In the genomic region with DNA sequence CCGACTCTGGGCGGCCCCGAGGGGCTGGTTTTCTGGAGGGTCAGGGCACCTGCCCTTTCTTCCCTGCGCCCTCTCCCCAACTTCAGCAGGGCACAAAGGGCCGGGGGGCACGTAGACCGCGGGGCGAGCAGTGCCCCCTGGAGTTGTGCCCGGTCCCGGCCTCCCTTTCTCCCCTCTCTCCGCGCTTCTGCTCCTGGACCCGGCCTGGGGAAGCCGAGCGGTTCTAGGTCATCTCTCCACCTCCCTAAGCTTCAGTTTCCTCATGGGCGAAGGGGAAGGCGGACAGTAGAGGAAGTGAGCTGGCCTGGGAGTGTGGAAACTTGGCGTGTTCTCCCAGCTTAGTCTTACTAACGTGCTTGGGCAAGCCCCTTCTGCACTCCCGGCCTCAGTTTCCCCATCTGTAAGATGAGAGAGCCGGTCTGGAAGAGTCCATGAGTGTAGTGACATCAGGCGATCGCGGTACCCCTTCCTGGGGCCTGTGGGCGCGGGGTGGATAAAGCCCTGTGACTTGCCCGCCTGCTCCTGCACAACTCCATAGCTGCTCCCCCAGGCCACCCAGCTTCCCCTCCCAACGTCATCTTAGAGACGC, we compare ENCODE assay signal across 9 cellular contexts.
DNase-seq lines count a peak whose midpoint lies in the region; ATAC-seq, FAIRE-seq and TF ChIP-seq lines count a peak whose summit lies in the region.
"Had no signal": no experiment of that assay in that cellular context is flagged by ENCODE, and none has a peak within 500 bp of the region (broad histone marks: within the 10 kb centered on the region; RNA-seq: fewer than 3 reads in every experiment).

No MANE protein-coding gene starts in this region.

- H3K27ac Mint-ChIP-seq in T-helper 1 cell treated with Interleukin-12 subunit alpha and Interleukin-12 subunit beta and Interleukin-4 antibody, amounts not matched to agents 30 μg/mL and 1 μg/mL, for 36 hours, result no peak overlapping the region

- no peak for TF ChIP-seq EP300 in GM12878 (IDR thresholded peaks at IDR 0.05; ENCODE audit: borderline replicate concordance in 1 of 2, control insufficient read depth in 1 of 2, low read depth in 2 of 2, low read length in 2 of 2)

- no peak for TF ChIP-seq CTCF in GM12878 (IDR thresholded peaks at IDR 0.05 in 2 of 3, conservative IDR thresholded peaks at IDR 0.05 in 1 of 3; ENCODE audit: control insufficient read depth in 2 of 3, extremely low read depth in 1 of 3, insufficient read depth in 1 of 3, low read depth in 3 of 3, low read length in 3 of 3)

- H3K9ac ChIP-seq in GM12878 (ENCODE audit: control insufficient read depth, insufficient read depth, low read length), result no peak overlapping the region

- CTCF ChIA-PET in GM12878 (lab: Yijun Ruan, JAX), result no interaction called here

- peaks cover 2% of the 10 kb centered on the region for H3K36me3 Mint-ChIP-seq in T-helper 1 cell treated with Interleukin-12 subunit alpha and Interleukin-12 subunit beta and Interleukin-4 antibody, amounts not matched to agents 30 μg/mL and 1 μg/mL, for 36 hours (ENCODE audit: low read depth)

- no peaks in the 10 kb centered on the region for H3K4me1 ChIP-seq in GM12878 (ENCODE audit: control insufficient read depth, insufficient read depth, low read length)
- peaks cover 10% of the 10 kb centered on the region for H3K4me1 ChIP-seq in thymus (ENCODE audit: control insufficient read depth, insufficient read depth, low read length)

- peak overlapping the region; percentile 48; the same call in 1 of the 2 replicates for H3K4me2 ChIP-seq in GM12878 (ENCODE audit: control insufficient read depth, insufficient read depth)

- no peaks in the 10 kb centered on the region for H3K9me3 Mint-ChIP-seq in T-helper 1 cell treated with Interleukin-12 subunit alpha and Interleukin-12 subunit beta and Interleukin-4 antibody, amounts not matched to agents 30 μg/mL and 1 μg/mL, for 36 hours

- intact Hi-C loops in GM12878 (cut with micrococcal nuclease; ENCODE audit: unreplicated experiment), result no loop called here

- no peak for DNase-seq in T-helper 1 cell
- no peak for DNase-seq in GM12878 (ENCODE audit: low read depth, low spot score)
- DNase-seq in left lobe of liver (ENCODE audit: low spot score), result no peak
- no peak for DNase-seq in H4 (ENCODE audit: low spot score)
- DNase-seq in T-helper 9 cell, result no peak

- H3K27ac ChIP-seq in GM12878 (ENCODE audit: control insufficient read depth, insufficient read depth) (no peak overlapping the region), thymus (ENCODE audit: low read depth) (peak overlapping the region; percentile 20)

- TF ChIP-seq POLR2A in GM12878 (IDR thresholded peaks at IDR 0.05; ENCODE audit: low read depth, low read length), result no peak

- peak overlapping the region; percentile 40 for H3K4me3 Mint-ChIP-seq in T-helper 1 cell treated with Interleukin-12 subunit alpha and Interleukin-12 subunit beta and Interleukin-4 antibody, amounts not matched to agents 30 μg/mL and 1 μg/mL, for 36 hours

- in situ Hi-C loops in GM12878 (cut with MboI), result no loop called here

- H3K27me3 Mint-ChIP-seq in T-helper 1 cell treated with Interleukin-12 subunit alpha and Interleukin-12 subunit beta and Interleukin-4 antibody, amounts not matched to agents 30 μg/mL and 1 μg/mL, for 36 hours (ENCODE audit: low read depth), result peaks cover 40% of the 10 kb centered on the region

- no peak overlapping the region for H2AFZ ChIP-seq in GM12878 (ENCODE audit: control insufficient read depth, low read depth, low read length)

- TF ChIP-seq RAD21 in GM12878 (IDR thresholded peaks at IDR 0.05; ENCODE audit: insufficient read depth, low read depth, low read length), result no peak

- 68% methylated on average over 21 of the region's 30 CpGs for WGBS in GM12878 (ENCODE audit: insufficient coverage, insufficient replicate concordance, low lambda C conversion rate, missing lambda C conversion rate)
- 78% methylated on average over 30 of the region's 30 CpGs for WGBS in thymus

- SMC1A ChIA-PET in GM12878 (lab: Charles Lee; ENCODE audit: uncharacterized antibody, unreplicated experiment), result no interaction called here

- no peaks in the 10 kb centered on the region for H3K36me3 ChIP-seq in GM12878 (ENCODE audit: control insufficient read depth in 2 of 2, insufficient read depth in 2 of 2, low read length in 1 of 2)
- no peaks in the 10 kb centered on the region for H3K36me3 ChIP-seq in thymus (ENCODE audit: control insufficient read depth, insufficient read depth)

- H3K79me2 ChIP-seq in GM12878 (ENCODE audit: control insufficient read depth, insufficient read depth, low read length), result no peaks in the 10 kb centered on the region

- peaks cover 1 to 12% of the 10 kb centered on the region in 2 experiments for H3K27me3 ChIP-seq in GM12878 (replicated peaks in 1 of 2; ENCODE audit: control insufficient read depth in 2 of 2, insufficient read depth in 2 of 2, low read length in 1 of 2)
- peaks cover 6% of the 10 kb centered on the region for H3K27me3 ChIP-seq in thymus (ENCODE audit: control insufficient read depth, insufficient read depth)

- no peak for FAIRE-seq in GM12878 (lab: Jason Lieb, UNC)
- FAIRE-seq: A204.1 had no signal

- BruUV-seq in GM12878 (replicated peaks; lab: Mats Ljungman, UMichigan), result no TSS peak

- H3K4me1 Mint-ChIP-seq in T-helper 1 cell treated with Interleukin-12 subunit alpha and Interleukin-12 subunit beta and Interleukin-4 antibody, amounts not matched to agents 30 μg/mL and 1 μg/mL, for 36 hours (ENCODE audit: low read depth), result peaks cover 27% of the 10 kb centered on the region

- no peak overlapping the region for H3K4me3 ChIP-seq in GM12878
- H3K4me3 ChIP-seq in thymus (ENCODE audit: low read length), result peak overlapping the region; percentile 53

- H4K20me1 ChIP-seq in GM12878 (ENCODE audit: control insufficient read depth, insufficient read depth), result no peaks in the 10 kb centered on the region

- ATAC-seq in GM12878 (no peak), left lobe of liver (peak; percentile 27), HG02970 (IDR thresholded peaks at IDR 0.05; ENCODE audit: low FRiP score, unreplicated experiment) (no peak)

- no peaks in the 10 kb centered on the region for H3K9me3 ChIP-seq in GM12878 (replicated peaks; ENCODE audit: control insufficient read depth, insufficient read depth, low read length)
- H3K9me3 ChIP-seq in thymus (ENCODE audit: control insufficient read depth), result no peaks in the 10 kb centered on the region

- POLR2A ChIA-PET in GM12878 (lab: Charles Lee), result no interaction called here

- RAD21 ChIA-PET in GM12878 (lab: Charles Lee; ENCODE audit: unreplicated experiment), result no interaction called here

TF ChIP-seq in GM12878, 131 proteins besides CTCF, POLR2A, EP300 and RAD21:
- no peak for TF ChIP-seq SIN3A (IDR thresholded peaks at IDR 0.05; ENCODE audit: low read depth, low read length)
